ENCODE assay signal across 21 cellular contexts in the genomic region with DNA sequence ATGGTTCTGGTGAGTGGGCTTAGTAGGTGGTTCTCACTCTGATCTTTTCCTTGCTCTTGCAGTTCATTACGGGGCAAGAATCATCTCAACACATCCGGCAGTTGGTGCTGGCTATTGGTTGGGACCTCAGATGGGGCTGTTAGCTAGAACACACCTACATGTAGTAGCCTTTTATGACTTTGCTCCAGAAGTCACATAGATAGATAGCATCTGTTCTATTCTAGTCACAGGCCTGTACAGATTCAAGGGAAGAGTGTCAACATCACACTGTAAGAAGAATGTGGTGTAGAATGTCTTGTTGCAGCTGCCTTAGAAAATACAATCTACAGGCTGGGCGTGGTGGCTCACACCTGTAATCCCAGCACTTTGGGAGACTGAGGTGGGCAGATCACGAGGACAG. TPM values are rescaled to one million over a fixed set of nuclear protein-coding genes. Genes with fewer than 3 reads are reported as not detected.
DNase-seq lines count a peak whose midpoint lies in the region; ATAC-seq and TF ChIP-seq lines count a peak whose summit lies in the region.
"Had no signal": no experiment of that assay in that cellular context is flagged by ENCODE, and none has a peak within 500 bp of the region (broad histone marks: within the 10 kb centered on the region; RNA-seq: fewer than 3 reads in every experiment).

No MANE protein-coding gene starts in this region.

- intact Hi-C loops in Right ventricle myocardium inferior (cut with DNase I) (no loop called here), cardiac septum (cut with DNase I) (no loop called here), heart right ventricle (cut with DNase I) (loop anchor here in 1 of 10 donors (10.0 kb wide), 1 partner anchor 73 kb away; no protein-coding TSS in a partner anchor)

- H3K27me3 ChIP-seq in heart right ventricle, result no peaks in the 10 kb centered on the region

- no peak for TF ChIP-seq CTCF in heart right ventricle (IDR thresholded peaks at IDR 0.05)

- ATAC-seq in Right ventricle myocardium inferior (peak; percentile 72), heart right ventricle (peak in 7 of 8 donors; percentile 53 to 81 (median 71))
- ATAC-seq: HepG2, Panc1 had no signal

- WGBS in heart right ventricle, 2 donors, result 69 to 77% methylated on average over 4 of the region's 4 CpGs

- no peaks in the 10 kb centered on the region for H3K9me3 ChIP-seq in heart right ventricle
- H3K9me3 ChIP-seq: Caco-2 had no signal

- DNase-seq in Right ventricle myocardium inferior (ENCODE audit: missing footprints) (no peak), cardiac septum (ENCODE audit: low spot score) (no peak), heart right ventricle (no peak), myocyte (ENCODE audit: low read depth) (peak; percentile 13), DMS79 (lab: John Stamatoyannopoulos, UW) (no peak), C1 segment of cervical spinal cord (lab: John Stamatoyannopoulos, UW) (no peak), NCI-H1417 treated with DMSO at 0.1 percent for 48 hours (lab: John Stamatoyannopoulos, UW) (no peak)
- DNase-seq: Caco-2, DMS153, H7, NCI-H1092 treated with DMSO at 0.1 percent for 48 hours, NCI-H1694, NCI-H2107, NCI-H226, NCI-H524 treated with DMSO at 0.1 percent for 48 hours had no signal

- no peak overlapping the region for H3K27ac ChIP-seq in heart right ventricle
- H3K27ac ChIP-seq: C4-2B, KMS-11 had no signal

- no peak overlapping the region for H3K4me3 ChIP-seq in heart right ventricle

- peaks cover 0 to 35% (median 0%) of the 10 kb centered on the region in 9 donors for H3K36me3 ChIP-seq in heart right ventricle

- H3K4me1 ChIP-seq in heart right ventricle, result peaks cover 0 to 47% (median 29%) of the 10 kb centered on the region in 9 donors

RNA-seq across cellular contexts. Expression of a gene that starts 15.1 kb away (rescaled TPM):
- total RNA-seq in Right ventricle myocardium inferior (48.2 TPM), cardiac septum (66.0 TPM), heart right ventricle (10 to 100 TPM; 52.2 to 80.9 (median 66.9) TPM), myocyte (58.1 and 58.5 TPM in 2 replicates)
- 10 to 100 TPM; 33.9 to 41.3 TPM for polyA plus RNA-seq in heart right ventricle
- 32.2 TPM for polyA plus RNA-seq in myocyte (2012)

RNA-seq across cellular contexts. Expression of a gene that starts 27.9 kb away (rescaled TPM):
- total RNA-seq in Right ventricle myocardium inferior (not detected), cardiac septum (0.59 TPM), heart right ventricle (under 1 TPM in 8 of 10 donors, not detected in 2; 0.34 to 0.94 (median 0.64) TPM), myocyte (1.1 TPM in 1 of 2 replicates, not detected in the other)
- 1 to 10 TPM in 1 of 2 donors, under 1 TPM in 1; 0.19 to 1.6 TPM for polyA plus RNA-seq in heart right ventricle
- polyA plus RNA-seq in myocyte (2012), result 1.5 TPM
- total RNA-seq: A673 had no signal

RNA-seq across cellular contexts. Expression of a gene that starts 50.1 kb away (rescaled TPM):
- not detected for total RNA-seq in Right ventricle myocardium inferior
- total RNA-seq in cardiac septum, result not detected
- total RNA-seq in heart right ventricle, result not detected
- not detected for polyA plus RNA-seq in heart right ventricle
- not detected in 2 replicates for total RNA-seq in myocyte
- polyA plus RNA-seq in myocyte (2012), result 0.14 TPM
- total RNA-seq: A673, Caco-2, H7, HepG2, M059J had no signal
- polyA plus RNA-seq: HepG2 had no signal
